ENCODE assay signal across 1 cellular context in genomic region chr4:87012265-87012953, GRCh38.
TF ChIP-seq lines count a peak whose summit lies in the region.

No MANE protein-coding gene starts in this region.

TF ChIP-seq in HepG2, 621 proteins besides CTCF, POLR2A, EP300 and RAD21 (continued from another document):
- TF ChIP-seq, protein P1, sequence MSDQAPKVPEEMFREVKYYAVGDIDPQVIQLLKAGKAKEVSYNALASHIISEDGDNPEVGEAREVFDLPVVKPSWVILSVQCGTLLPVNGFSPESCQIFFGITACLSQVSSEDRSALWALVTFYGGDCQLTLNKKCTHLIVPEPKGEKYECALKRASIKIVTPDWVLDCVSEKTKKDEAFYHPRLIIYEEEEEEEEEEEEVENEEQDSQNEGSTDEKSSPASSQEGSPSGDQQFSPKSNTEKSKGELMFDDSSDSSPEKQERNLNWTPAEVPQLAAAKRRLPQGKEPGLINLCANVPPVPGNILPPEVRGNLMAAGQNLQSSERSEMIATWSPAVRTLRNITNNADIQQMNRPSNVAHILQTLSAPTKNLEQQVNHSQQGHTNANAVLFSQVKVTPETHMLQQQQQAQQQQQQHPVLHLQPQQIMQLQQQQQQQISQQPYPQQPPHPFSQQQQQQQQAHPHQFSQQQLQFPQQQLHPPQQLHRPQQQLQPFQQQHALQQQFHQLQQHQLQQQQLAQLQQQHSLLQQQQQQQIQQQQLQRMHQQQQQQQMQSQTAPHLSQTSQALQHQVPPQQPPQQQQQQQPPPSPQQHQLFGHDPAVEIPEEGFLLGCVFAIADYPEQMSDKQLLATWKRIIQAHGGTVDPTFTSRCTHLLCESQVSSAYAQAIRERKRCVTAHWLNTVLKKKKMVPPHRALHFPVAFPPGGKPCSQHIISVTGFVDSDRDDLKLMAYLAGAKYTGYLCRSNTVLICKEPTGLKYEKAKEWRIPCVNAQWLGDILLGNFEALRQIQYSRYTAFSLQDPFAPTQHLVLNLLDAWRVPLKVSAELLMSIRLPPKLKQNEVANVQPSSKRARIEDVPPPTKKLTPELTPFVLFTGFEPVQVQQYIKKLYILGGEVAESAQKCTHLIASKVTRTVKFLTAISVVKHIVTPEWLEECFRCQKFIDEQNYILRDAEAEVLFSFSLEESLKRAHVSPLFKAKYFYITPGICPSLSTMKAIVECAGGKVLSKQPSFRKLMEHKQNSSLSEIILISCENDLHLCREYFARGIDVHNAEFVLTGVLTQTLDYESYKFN (CRISPR knock-in tag; conservative IDR thresholded peaks at IDR 0.05), result peak; percentile 84
- TF ChIP-seq ZGPAT (CRISPR knock-in tag; IDR thresholded peaks at IDR 0.05) (0 out of 2 replicates have a peak, but pooled peaks have one; percentile 43), YY1 (IDR thresholded peaks at IDR 0.05; ENCODE audit: insufficient read depth, insufficient replicate concordance, low read depth, low read length) (no peak), NAIF1 (CRISPR knock-in tag; IDR thresholded peaks at IDR 0.05; ENCODE audit: borderline replicate concordance) (0 out of 2 replicates have a peak, but pooled peaks have one; percentile 26), CEBPG (CRISPR knock-in tag; IDR thresholded peaks at IDR 0.05) (peak; percentile 13; the same call in 1 of the 2 replicates), SP5 (CRISPR knock-in tag; IDR thresholded peaks at IDR 0.05; ENCODE audit: borderline replicate concordance, low read depth) (peak; percentile 97), MIXL1 (CRISPR knock-in tag; IDR thresholded peaks at IDR 0.05) (0 out of 2 replicates have a peak, but pooled peaks have one; percentile 44), ATM (IDR thresholded peaks at IDR 0.05; ENCODE audit: borderline replicate concordance) (no peak), ZNF503 (CRISPR knock-in tag; IDR thresholded peaks at IDR 0.05) (peak; percentile 84), TBX2 (CRISPR knock-in tag; IDR thresholded peaks at IDR 0.05; ENCODE audit: borderline replicate concordance) (peak; percentile 86), SAFB2 (CRISPR knock-in tag; IDR thresholded peaks at IDR 0.05; ENCODE audit: borderline replicate concordance, low read depth) (no peak), FOXP1 (IDR thresholded peaks at IDR 0.05) (no peak), FOXP1 (CRISPR knock-in tag; IDR thresholded peaks at IDR 0.05) (peak; percentile 53; the same call in 1 of the 2 replicates), TBL1XR1 (IDR thresholded peaks at IDR 0.05; ENCODE audit: borderline replicate concordance, low read length, partially characterized antibody) (no peak), SIX1 (CRISPR knock-in tag; IDR thresholded peaks at IDR 0.05; ENCODE audit: borderline replicate concordance) (peak; percentile 47; the same call in 1 of the 2 replicates), ZSCAN9 (CRISPR knock-in tag; IDR thresholded peaks at IDR 0.05; ENCODE audit: borderline replicate concordance) (peak; percentile 80; the same call in 1 of the 2 replicates), ZNF800 (CRISPR knock-in tag; IDR thresholded peaks at IDR 0.05) (peak; percentile 14; the same call in 1 of the 2 replicates), ELF1 (CRISPR knock-in tag; IDR thresholded peaks at IDR 0.05) (no peak), HHEX (CRISPR knock-in tag; IDR thresholded peaks at IDR 0.05) (no peak), FOXP4 (CRISPR knock-in tag; IDR thresholded peaks at IDR 0.05) (peak; percentile 83), PPARG (CRISPR knock-in tag; conservative IDR thresholded peaks at IDR 0.05) (0 out of 2 replicates have a peak, but pooled peaks have one; percentile 17), FOXA1 (IDR thresholded peaks at IDR 0.05) (no peak), FOXA1 (CRISPR knock-in tag; IDR thresholded peaks at IDR 0.05) (peak; percentile 22; the same call in 1 of the 2 replicates), CREB1 (IDR thresholded peaks at IDR 0.05) (no peak), CREB1 (CRISPR knock-in tag; IDR thresholded peaks at IDR 0.05) (peak; percentile 31), ZFP1 (CRISPR knock-in tag; IDR thresholded peaks at IDR 0.05) (0 out of 2 replicates have a peak, but pooled peaks have one; percentile 25), SOX5 (CRISPR knock-in tag; IDR thresholded peaks at IDR 0.05; ENCODE audit: borderline replicate concordance) (peak; percentile 24; the same call in 1 of the 2 replicates), MED13 (CRISPR knock-in tag; IDR thresholded peaks at IDR 0.05) (peak; percentile 36; the same call in 1 of the 2 replicates), ZMYM3 (CRISPR knock-in tag; IDR thresholded peaks at IDR 0.05) (no peak), ZBTB7B (CRISPR knock-in tag; IDR thresholded peaks at IDR 0.05) (0 out of 2 replicates have a peak, but pooled peaks have one; percentile 49), SOX6 (IDR thresholded peaks at IDR 0.05) (no peak), SOX6 (CRISPR knock-in tag; IDR thresholded peaks at IDR 0.05) (peak; percentile 82), ZNF609 (CRISPR knock-in tag; IDR thresholded peaks at IDR 0.05; ENCODE audit: borderline replicate concordance) (peak; percentile 74; the same call in 1 of the 2 replicates), SOX13 (IDR thresholded peaks at IDR 0.05) (no peak), SOX13 (CRISPR knock-in tag; conservative IDR thresholded peaks at IDR 0.05 in 1 of 2, IDR thresholded peaks at IDR 0.05 in 1 of 2) (peak in 1 of 2 experiments; percentile 85; a peak in 2 of 4 replicates), ZNF644 (CRISPR knock-in tag; IDR thresholded peaks at IDR 0.05; ENCODE audit: low read depth) (0 out of 2 replicates have a peak, but pooled peaks have one; percentile 22), IKZF1 (IDR thresholded peaks at IDR 0.05) (no peak), PRDM10 (CRISPR knock-in tag; IDR thresholded peaks at IDR 0.05; ENCODE audit: low read depth) (peak; percentile 66; the same call in 1 of the 2 replicates), SALL1 (CRISPR knock-in tag; IDR thresholded peaks at IDR 0.05) (peak; percentile 34; the same call in 1 of the 2 replicates), ZNF292 (CRISPR knock-in tag; IDR thresholded peaks at IDR 0.05; ENCODE audit: borderline replicate concordance, low read depth) (peak; percentile 64; the same call in 1 of the 2 replicates), TCF7 (IDR thresholded peaks at IDR 0.05; ENCODE audit: low read depth) (peak; percentile 58), YEATS4 (CRISPR knock-in tag; IDR thresholded peaks at IDR 0.05; ENCODE audit: borderline replicate concordance) (peak; percentile 47; the same call in 1 of the 2 replicates)
